ENCODE assay signal across 2 cellular contexts in the genomic region with DNA sequence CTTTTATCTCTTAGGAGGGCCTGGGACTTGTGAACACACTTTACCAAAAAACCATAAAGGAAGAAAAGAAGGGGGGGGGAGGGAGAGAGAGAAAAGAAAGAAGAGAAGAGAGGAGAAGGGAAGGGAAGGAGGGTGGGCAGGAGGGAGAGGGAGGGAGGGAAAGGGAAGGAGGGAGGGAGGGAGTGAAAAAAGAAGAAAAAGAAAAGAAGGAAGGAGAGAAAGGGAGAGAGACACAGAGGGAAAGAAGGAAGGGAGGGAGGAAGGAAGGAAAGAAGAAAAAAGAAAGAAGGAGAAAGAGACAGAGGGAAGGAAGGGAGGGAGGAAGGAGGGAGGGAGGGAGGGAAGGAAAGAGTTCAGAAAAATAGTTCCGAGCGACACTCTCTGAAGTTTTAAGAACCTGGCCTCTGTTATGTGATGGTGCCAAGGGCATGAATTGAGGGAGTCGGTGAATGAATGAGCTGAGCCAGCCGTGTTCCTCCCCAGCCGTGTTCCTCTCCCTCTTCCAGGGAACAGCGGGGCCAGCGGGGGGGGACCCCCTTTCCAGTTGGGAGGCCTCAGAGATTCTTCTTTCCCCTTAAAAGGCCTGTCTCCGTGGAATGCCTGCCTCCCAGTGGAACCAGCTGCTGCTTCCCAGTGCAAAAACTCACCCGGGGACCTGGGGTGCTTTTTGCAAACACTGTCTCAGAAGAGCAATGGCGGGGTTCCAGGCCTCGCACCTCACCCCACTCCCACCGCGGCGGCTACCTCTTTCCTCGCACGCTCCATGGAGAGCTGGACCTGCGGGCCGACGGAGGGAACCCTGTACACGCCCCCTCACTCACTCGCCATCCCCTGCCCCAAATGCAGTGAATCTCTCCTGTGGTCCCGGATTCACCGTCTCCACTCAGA.
TF ChIP-seq lines count a peak whose summit lies in the region.

No MANE protein-coding gene starts in this region.

TF ChIP-seq in SK-N-SH, 30 proteins besides CTCF, POLR2A, EP300 and RAD21 (continued from another document):
- TF ChIP-seq, protein P1, sequence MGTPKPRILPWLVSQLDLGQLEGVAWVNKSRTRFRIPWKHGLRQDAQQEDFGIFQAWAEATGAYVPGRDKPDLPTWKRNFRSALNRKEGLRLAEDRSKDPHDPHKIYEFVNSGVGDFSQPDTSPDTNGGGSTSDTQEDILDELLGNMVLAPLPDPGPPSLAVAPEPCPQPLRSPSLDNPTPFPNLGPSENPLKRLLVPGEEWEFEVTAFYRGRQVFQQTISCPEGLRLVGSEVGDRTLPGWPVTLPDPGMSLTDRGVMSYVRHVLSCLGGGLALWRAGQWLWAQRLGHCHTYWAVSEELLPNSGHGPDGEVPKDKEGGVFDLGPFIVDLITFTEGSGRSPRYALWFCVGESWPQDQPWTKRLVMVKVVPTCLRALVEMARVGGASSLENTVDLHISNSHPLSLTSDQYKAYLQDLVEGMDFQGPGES (IDR thresholded peaks at IDR 0.05; ENCODE audit: low read depth, low read length) = no peak
- no peak for TF ChIP-seq MEF2A (IDR thresholded peaks at IDR 0.05; ENCODE audit: borderline replicate concordance, low read depth)
TF ChIP-seq in SK-N-SH: peak in this region for 0.

TF ChIP-seq in SK-N-SH treated with all-trans-retinoic acid at 6 μM for 48 hours, 23 proteins besides CTCF, POLR2A, EP300 and RAD21 (continued from another document):
- TF ChIP-seq, protein P2, sequence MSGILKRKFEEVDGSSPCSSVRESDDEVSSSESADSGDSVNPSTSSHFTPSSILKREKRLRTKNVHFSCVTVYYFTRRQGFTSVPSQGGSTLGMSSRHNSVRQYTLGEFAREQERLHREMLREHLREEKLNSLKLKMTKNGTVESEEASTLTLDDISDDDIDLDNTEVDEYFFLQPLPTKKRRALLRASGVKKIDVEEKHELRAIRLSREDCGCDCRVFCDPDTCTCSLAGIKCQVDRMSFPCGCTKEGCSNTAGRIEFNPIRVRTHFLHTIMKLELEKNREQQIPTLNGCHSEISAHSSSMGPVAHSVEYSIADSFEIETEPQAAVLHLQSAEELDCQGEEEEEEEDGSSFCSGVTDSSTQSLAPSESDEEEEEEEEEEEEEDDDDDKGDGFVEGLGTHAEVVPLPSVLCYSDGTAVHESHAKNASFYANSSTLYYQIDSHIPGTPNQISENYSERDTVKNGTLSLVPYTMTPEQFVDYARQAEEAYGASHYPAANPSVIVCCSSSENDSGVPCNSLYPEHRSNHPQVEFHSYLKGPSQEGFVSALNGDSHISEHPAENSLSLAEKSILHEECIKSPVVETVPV (CRISPR knock-in tag; IDR thresholded peaks at IDR 0.05) = no peak
- TF ChIP-seq RARB (CRISPR knock-in tag; IDR thresholded peaks at IDR 0.05) (no peak), TCF4 (CRISPR knock-in tag; IDR thresholded peaks at IDR 0.05; ENCODE audit: borderline replicate concordance) (no peak), ARNTL (CRISPR knock-in tag; IDR thresholded peaks at IDR 0.05; ENCODE audit: borderline replicate concordance, low read depth) (no peak), ZNF565 (CRISPR knock-in tag; conservative IDR thresholded peaks at IDR 0.05; ENCODE audit: low read depth) (no peak), ZNF70 (CRISPR knock-in tag; IDR thresholded peaks at IDR 0.05) (no peak), ISL1 (CRISPR knock-in tag; IDR thresholded peaks at IDR 0.05) (no peak), PPARA (CRISPR knock-in tag; IDR thresholded peaks at IDR 0.05; ENCODE audit: borderline replicate concordance) (no peak), ZC3H10 (CRISPR knock-in tag; IDR thresholded peaks at IDR 0.05) (no peak), BACH2 (CRISPR knock-in tag; IDR thresholded peaks at IDR 0.05; ENCODE audit: borderline replicate concordance) (no peak)
- TF ChIP-seq, protein P3, sequence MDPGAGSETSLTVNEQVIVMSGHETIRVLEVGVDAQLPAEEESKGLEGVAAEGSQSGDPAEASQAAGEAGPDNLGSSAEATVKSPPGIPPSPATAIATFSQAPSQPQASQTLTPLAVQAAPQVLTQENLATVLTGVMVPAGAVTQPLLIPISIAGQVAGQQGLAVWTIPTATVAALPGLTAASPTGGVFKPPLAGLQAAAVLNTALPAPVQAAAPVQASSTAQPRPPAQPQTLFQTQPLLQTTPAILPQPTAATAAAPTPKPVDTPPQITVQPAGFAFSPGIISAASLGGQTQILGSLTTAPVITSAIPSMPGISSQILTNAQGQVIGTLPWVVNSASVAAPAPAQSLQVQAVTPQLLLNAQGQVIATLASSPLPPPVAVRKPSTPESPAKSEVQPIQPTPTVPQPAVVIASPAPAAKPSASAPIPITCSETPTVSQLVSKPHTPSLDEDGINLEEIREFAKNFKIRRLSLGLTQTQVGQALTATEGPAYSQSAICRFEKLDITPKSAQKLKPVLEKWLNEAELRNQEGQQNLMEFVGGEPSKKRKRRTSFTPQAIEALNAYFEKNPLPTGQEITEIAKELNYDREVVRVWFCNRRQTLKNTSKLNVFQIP (CRISPR knock-in tag; IDR thresholded peaks at IDR 0.05; ENCODE audit: borderline replicate concordance, low read depth) = no peak
